In the genomic region with DNA sequence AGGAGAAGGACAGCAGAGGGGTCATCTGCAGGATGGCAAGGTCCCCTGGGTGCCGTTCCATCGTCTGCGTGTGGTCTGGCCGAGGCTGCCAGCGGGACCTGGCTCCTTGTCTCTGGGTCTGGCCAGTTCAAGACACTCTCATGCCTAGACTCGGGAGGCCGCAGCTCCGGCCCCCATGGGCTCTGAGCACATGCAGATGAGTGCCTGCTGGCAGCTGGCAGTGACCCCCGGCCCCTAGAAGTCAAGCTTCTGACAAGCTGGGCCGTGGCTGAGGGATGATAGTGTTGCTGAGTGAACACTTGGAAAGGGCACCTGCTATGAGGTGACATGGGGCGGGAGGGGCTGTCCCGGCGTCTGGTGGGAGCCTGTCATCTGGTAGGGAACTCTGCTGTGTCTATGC, we compare ENCODE assay signal across 25 cellular contexts.
"Had no signal": no experiment of that assay in that cellular context is flagged by ENCODE, and none has a peak within 500 bp of the region (broad histone marks: within the 10 kb centered on the region; RNA-seq: fewer than 3 reads in every experiment).

No MANE protein-coding gene starts in this region.

- H3K27me3 ChIP-seq: colonic mucosa, esophagus squamous epithelium, gastrocnemius medialis, hepatocyte had no signal

- H3K4me1 Mint-ChIP-seq: endodermal cell, immature natural killer cell, mesothelial cell of epicardium, naive B cell had no signal

- H3K4me3 Mint-ChIP-seq: dendritic cell treated with granulocyte-macrophage colony-stimulating factor and Interleukin-4, amounts not matched to agents 40 ng/mL and 50 ng/mL, for 4 days; effector memory CD8-positive, alpha-beta T cell; endodermal cell; immature natural killer cell; mesothelial cell of epicardium; naive B cell had no signal

- H3K27ac Mint-ChIP-seq: dendritic cell treated with granulocyte-macrophage colony-stimulating factor and Interleukin-4, amounts not matched to agents 40 ng/mL and 50 ng/mL, for 4 days; effector memory CD8-positive, alpha-beta T cell; endodermal cell; immature natural killer cell; mesothelial cell of epicardium; naive B cell had no signal

- H3K36me3 Mint-ChIP-seq: immature natural killer cell, mesothelial cell of epicardium, naive B cell had no signal

- H3K4me3 ChIP-seq: colonic mucosa, esophagus squamous epithelium, gastrocnemius medialis, heart left ventricle, hepatocyte, lower lobe of right lung, mucosa of descending colon had no signal

- H3K36me3 ChIP-seq: colonic mucosa, esophagus squamous epithelium, gastrocnemius medialis, heart left ventricle, lower lobe of right lung had no signal

- H3K27ac ChIP-seq: colonic mucosa, epithelial cell of prostate, esophagus squamous epithelium, gastrocnemius medialis, heart left ventricle, hepatocyte, lower lobe of right lung had no signal

- H3K9me3 Mint-ChIP-seq: dendritic cell treated with granulocyte-macrophage colony-stimulating factor and Interleukin-4, amounts not matched to agents 40 ng/mL and 50 ng/mL, for 4 days; effector memory CD8-positive, alpha-beta T cell; endodermal cell; immature natural killer cell; mesothelial cell of epicardium; naive B cell had no signal

- H3K4me1 ChIP-seq: colonic mucosa, esophagus squamous epithelium, gastrocnemius medialis, heart left ventricle, lower lobe of right lung had no signal

- H3K9me3 ChIP-seq: colonic mucosa, esophagus squamous epithelium, gastrocnemius medialis, heart left ventricle, lower lobe of right lung, mucosa of descending colon had no signal

- H3K27me3 Mint-ChIP-seq: dendritic cell treated with granulocyte-macrophage colony-stimulating factor and Interleukin-4, amounts not matched to agents 40 ng/mL and 50 ng/mL, for 4 days; naive B cell had no signal

- DNase-seq: colonic mucosa; cortex of kidney; effector CD8-positive, alpha-beta T cell; effector memory CD8-positive, alpha-beta T cell; endodermal cell; erythroblast; esophagus squamous epithelium; foreskin fibroblast; foreskin melanocyte; gastrocnemius medialis; hypothalamus; immature natural killer cell; islet precursor cell; kidney; kidney glomerular epithelial cell; left colon; lower lobe of right lung; mesenchymal stem cell; naive B cell had no signal

- H3K4me2 ChIP-seq: hepatocyte had no signal
